ENCODE assay signal across 14 cellular contexts in the genomic region with DNA sequence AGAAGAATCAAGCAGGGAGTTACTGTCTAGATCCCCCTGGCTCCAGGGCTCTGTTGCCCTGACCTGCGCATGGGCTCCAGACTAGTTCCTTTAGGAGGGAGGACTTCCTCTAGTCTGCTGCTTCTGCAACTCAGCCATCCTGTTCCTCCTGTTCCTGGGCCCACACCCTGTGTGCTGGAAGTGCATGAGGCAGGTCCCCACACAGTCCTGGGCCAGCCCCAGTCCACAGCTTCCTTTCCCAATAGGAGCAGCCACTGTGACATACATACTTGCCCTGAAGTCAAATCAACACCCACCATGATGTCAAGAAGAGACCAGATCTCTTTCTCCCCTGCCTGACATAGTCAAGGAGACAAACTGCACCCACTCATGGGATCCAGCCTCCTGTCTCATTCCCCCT. TPM values are rescaled to one million over a fixed set of nuclear protein-coding genes. Genes with fewer than 3 reads are reported as not detected.
DNase-seq lines count a peak whose midpoint lies in the region; ATAC-seq and TF ChIP-seq lines count a peak whose summit lies in the region.
"Had no signal": no experiment of that assay in that cellular context is flagged by ENCODE, and none has a peak within 500 bp of the region (broad histone marks: within the 10 kb centered on the region; RNA-seq: fewer than 3 reads in every experiment).

No MANE protein-coding gene starts in this region.

- intact Hi-C loops in dendritic cell treated with granulocyte-macrophage colony-stimulating factor and Interleukin-4, amounts not matched to agents 40 ng/mL and 50 ng/mL, for 4 days (cut with micrococcal nuclease), result no loop called here
- intact Hi-C loops in left lung (cut with DNase I), result no loop called here

- TF ChIP-seq CTCF in left lung (IDR thresholded peaks at IDR 0.05), result no peak
- no peak for TF ChIP-seq CTCF in upper lobe of left lung (IDR thresholded peaks at IDR 0.05)

- H3K27ac Mint-ChIP-seq in dendritic cell treated with granulocyte-macrophage colony-stimulating factor and Interleukin-4, amounts not matched to agents 40 ng/mL and 50 ng/mL, for 4 days, result peak overlapping the region; percentile 90
- H3K27ac Mint-ChIP-seq: activated naive CD8-positive, alpha-beta T cell treated with anti-CD3 and anti-CD28 coated beads for 36 hours had no signal

- H3K27me3 Mint-ChIP-seq in dendritic cell treated with granulocyte-macrophage colony-stimulating factor and Interleukin-4, amounts not matched to agents 40 ng/mL and 50 ng/mL, for 4 days, result peaks cover 7% of the 10 kb centered on the region

- peaks cover 0 to 23% of the 10 kb centered on the region in 2 donors for H3K4me1 ChIP-seq in left lung
- peaks cover 15 to 23% (median 18%) of the 10 kb centered on the region in 4 donors for H3K4me1 ChIP-seq in upper lobe of left lung

- ATAC-seq in left lung (peak; percentile 76), upper lobe of left lung (ENCODE audit: low FRiP score in 2 of 2) (peak; percentile 64 to 74)
- ATAC-seq: activated CD4-positive, CD25-positive, alpha-beta regulatory T cell treated with anti-CD3 and anti-CD28 coated beads, Interleukin-2, amount 50 U/mL, for 24 hours had no signal

- H3K36me3 ChIP-seq in left lung (no peaks in the 10 kb centered on the region), upper lobe of left lung (no peaks in the 10 kb centered on the region)

- H3K27me3 ChIP-seq in left lung (no peaks in the 10 kb centered on the region), upper lobe of left lung (no peaks in the 10 kb centered on the region)

- H3K9me3 Mint-ChIP-seq in dendritic cell treated with granulocyte-macrophage colony-stimulating factor and Interleukin-4, amounts not matched to agents 40 ng/mL and 50 ng/mL, for 4 days, result no peaks in the 10 kb centered on the region
- H3K9me3 Mint-ChIP-seq: activated naive CD8-positive, alpha-beta T cell treated with anti-CD3 and anti-CD28 coated beads for 36 hours had no signal

- no peaks in the 10 kb centered on the region for H3K36me3 Mint-ChIP-seq in dendritic cell treated with granulocyte-macrophage colony-stimulating factor and Interleukin-4, amounts not matched to agents 40 ng/mL and 50 ng/mL, for 4 days (ENCODE audit: low read depth)
- H3K36me3 Mint-ChIP-seq: activated naive CD8-positive, alpha-beta T cell treated with anti-CD3 and anti-CD28 coated beads for 36 hours had no signal

- H3K9me3 ChIP-seq in left lung, result no peaks in the 10 kb centered on the region
- no peaks in the 10 kb centered on the region for H3K9me3 ChIP-seq in upper lobe of left lung

- TF ChIP-seq EP300 in upper lobe of left lung (IDR thresholded peaks at IDR 0.05), result no peak

- H3K4me3 Mint-ChIP-seq in dendritic cell treated with granulocyte-macrophage colony-stimulating factor and Interleukin-4, amounts not matched to agents 40 ng/mL and 50 ng/mL, for 4 days, result no peak overlapping the region
- H3K4me3 Mint-ChIP-seq: activated naive CD8-positive, alpha-beta T cell treated with anti-CD3 and anti-CD28 coated beads for 36 hours had no signal

- 50 to 73% methylated on average over 1 of the region's 1 CpG for WGBS in upper lobe of left lung, 2 donors

- H3K4me1 Mint-ChIP-seq in dendritic cell treated with granulocyte-macrophage colony-stimulating factor and Interleukin-4, amounts not matched to agents 40 ng/mL and 50 ng/mL, for 4 days (ENCODE audit: low read depth), result peaks cover 58% of the 10 kb centered on the region

- H3K4me3 ChIP-seq in left lung, result no peak overlapping the region
- no peak overlapping the region for H3K4me3 ChIP-seq in upper lobe of left lung

- peak; percentile 42 for DNase-seq in activated CD8-positive, alpha-beta memory T cell treated with anti-CD3 and anti-CD28 coated beads, Interleukin-2, amount 50 U/mL, for 48 hours
- no peak for DNase-seq in activated CD8-positive, alpha-beta memory T cell treated with anti-CD3 and anti-CD28 coated beads, Interleukin-2, amount 50 U/mL, for 4 hours
- DNase-seq in left lung, result peak in 1 of 2 donors; percentile 52
- peak in 1 of 2 donors; percentile 62 for DNase-seq in upper lobe of left lung
- DNase-seq in NCI-H2227 (lab: John Stamatoyannopoulos, UW; ENCODE audit: unreplicated experiment), result no peak
- DNase-seq in NCI-H187 (lab: John Stamatoyannopoulos, UW), result no peak
- DNase-seq in DMS153 (lab: John Stamatoyannopoulos, UW), result no peak
- DNase-seq: activated naive CD8-positive, alpha-beta T cell treated with anti-CD3 and anti-CD28 coated beads for 36 hours; central memory CD4-positive, alpha-beta T cell; NCI-H2107; NK-92 treated with Interleukin-12 subunit alpha and Interleukin-12 subunit beta, amount 100 ng/mL, for 24 hours had no signal

- H3K27ac ChIP-seq in left lung (peak overlapping the region in 1 of 2 donors; percentile 60), upper lobe of left lung (peak overlapping the region in 3 of 4 donors; percentile 26 to 45 (median 30))

- peak in 1 of 4 donors; percentile 39 for TF ChIP-seq POLR2A in upper lobe of left lung (IDR thresholded peaks at IDR 0.05)

RNA-seq across cellular contexts. Expression of gene SDR9C7, which starts 1.3 kb away (rescaled TPM):
- not detected for total RNA-seq in left lung
- total RNA-seq in upper lobe of left lung, result not detected
- total RNA-seq: activated naive CD8-positive, alpha-beta T cell treated with anti-CD3 and anti-CD28 coated beads for 36 hours; LHCN-M2 had no signal

RNA-seq across cellular contexts. Expression of gene RDH16, which starts 24.5 kb away (rescaled TPM):
- under 1 TPM; 0.20 to 0.45 TPM for total RNA-seq in left lung
- under 1 TPM in 5 of 6 donors, not detected in 1; 0.46 to 0.98 (median 0.54) TPM for total RNA-seq in upper lobe of left lung
- total RNA-seq: LHCN-M2 had no signal
